In genomic region chrX:63657821-63658220, GRCh38 we compare ENCODE assay signal across 12 cellular contexts.
DNase-seq lines count a peak whose midpoint lies in the region; TF ChIP-seq lines count a peak whose summit lies in the region.
"Had no signal": no experiment of that assay in that cellular context is flagged by ENCODE, and none has a peak within 500 bp of the region (broad histone marks: within the 10 kb centered on the region; RNA-seq: fewer than 3 reads in every experiment).

No MANE protein-coding gene starts in this region.

- DNase-seq in EH (ENCODE audit: low read depth): peak; percentile 91
- peak; percentile 1 for DNase-seq in RKO (ENCODE audit: low spot score)
- DNase-seq in fibroblast of the aortic adventitia (ENCODE audit: low read depth): peak; percentile 78
- peak; percentile 1 for DNase-seq in pons (ENCODE audit: low spot score)
- DNase-seq in stimulated activated CD4-positive, alpha-beta T cell treated with anti-CD3 and anti-CD28 coated beads, Interleukin-4, amount 100 ng/mL, for 24 hours: no peak
- DNase-seq in COLO829 (ENCODE audit: low spot score): no peak
- no peak for DNase-seq in hepatocyte (ENCODE audit: low spot score)
- DNase-seq in NCI-H774 (lab: John Stamatoyannopoulos, UW): no peak
- DNase-seq: cortex of kidney, DND-41, immature natural killer cell, stomach had no signal

- H3K36me3 ChIP-seq in hepatocyte (replicated peaks; ENCODE audit: insufficient read depth, low read depth): no peaks in the 10 kb centered on the region

- WGBS in hepatocyte (ENCODE audit: low lambda C conversion rate, missing lambda C conversion rate): 82% methylated on average over 6 of the region's 6 CpGs

- H2AFZ ChIP-seq in hepatocyte: no peak overlapping the region

- H3K79me2 ChIP-seq in hepatocyte: no peaks in the 10 kb centered on the region

- TF ChIP-seq CTCF in fibroblast of the aortic adventitia (IDR thresholded peaks at IDR 0.05; ENCODE audit: insufficient read depth, low read length) (no peak), hepatocyte (IDR thresholded peaks at IDR 0.05; ENCODE audit: poor library complexity) (no peak)

- H3K27ac ChIP-seq in hepatocyte: no peak overlapping the region
- H3K27ac ChIP-seq: stomach had no signal

- no peaks in the 10 kb centered on the region for H3K27me3 ChIP-seq in hepatocyte
- H3K27me3 ChIP-seq: stomach had no signal

- H3K4me3 ChIP-seq in fibroblast of the aortic adventitia (ENCODE audit: low read depth, low read length) (no peak overlapping the region), hepatocyte (no peak overlapping the region)
- H3K4me3 ChIP-seq: stomach had no signal

- H3K9me3 ChIP-seq in hepatocyte (ENCODE audit: low read depth): no peaks in the 10 kb centered on the region
- H3K9me3 ChIP-seq: stomach had no signal

- H3K4me1 ChIP-seq in hepatocyte (ENCODE audit: insufficient read depth): no peaks in the 10 kb centered on the region
- H3K4me1 ChIP-seq: stomach had no signal

- no peak overlapping the region for H3K4me2 ChIP-seq in hepatocyte

- no peaks in the 10 kb centered on the region for H3K9me2 ChIP-seq in hepatocyte (replicated peaks; ENCODE audit: insufficient read depth)

- H4K20me1 ChIP-seq in hepatocyte (ENCODE audit: insufficient read depth, poor library complexity, severe bottlenecking): no peaks in the 10 kb centered on the region

Comparison
In these comparisons a context has a peak if more than half of its experiments do, and no peak if none do; other contexts are left out.
1. DNase-seq: peak in EH (single experiment), RKO (single experiment), fibroblast of the aortic adventitia (single experiment) and pons (single experiment); none in stimulated activated CD4-positive, alpha-beta T cell treated with anti-CD3 and anti-CD28 coated beads, Interleukin-4, amount 100 ng/mL, for 24 hours (single experiment), COLO829 (single experiment), hepatocyte (single experiment) and NCI-H774 (single experiment).